27 cellular contexts compared by ENCODE assay signal in genomic region chr11:30758946-30759501, GRCh38.
A peak's percentile ranks its signal among the peaks of the same experiment; 100 is the strongest.
DNase-seq lines count a peak whose midpoint lies in the region; ATAC-seq, FAIRE-seq and TF ChIP-seq lines count a peak whose summit lies in the region.
"Had no signal": no experiment of that assay in that cellular context is flagged by ENCODE, and none has a peak within 500 bp of the region (broad histone marks: within the 10 kb centered on the region; RNA-seq: fewer than 3 reads in every experiment).

No MANE protein-coding gene starts in this region.

- no peaks in the 10 kb centered on the region for H3K27me3 Mint-ChIP-seq in glutamatergic neuron (ENCODE audit: unreplicated experiment)
- H3K27me3 Mint-ChIP-seq: B cell had no signal

- no peak overlapping the region for H3K27ac ChIP-seq in endothelial cell of umbilical vein (ENCODE audit: insufficient read depth, low read depth, low read length)
- no peak overlapping the region for H3K27ac ChIP-seq in neural cell (ENCODE audit: low read length)
- H3K27ac ChIP-seq in uterus: peak overlapping the region; percentile 37 to 47
- H3K27ac ChIP-seq: C4-2B, PC-9, SJCRH30 had no signal

- H3K9me3 Mint-ChIP-seq in glutamatergic neuron (ENCODE audit: unreplicated experiment): no peaks in the 10 kb centered on the region

- no TSS peak for BruUV-seq in endothelial cell of umbilical vein (replicated peaks; lab: Mats Ljungman, UMichigan)

- H2AFZ ChIP-seq in endothelial cell of umbilical vein (ENCODE audit: low read depth, low read length) (no peak overlapping the region), neural cell (ENCODE audit: low read depth, low read length) (no peak overlapping the region)
- H2AFZ ChIP-seq: PC-9 had no signal

- H3K9me3 ChIP-seq in endothelial cell of umbilical vein (replicated peaks; ENCODE audit: control insufficient read depth, insufficient read depth, low read length) (no peaks in the 10 kb centered on the region), neural cell (ENCODE audit: low read length) (peaks cover 4% of the 10 kb centered on the region), uterus (peaks cover 0 to 11% of the 10 kb centered on the region in 2 donors)
- H3K9me3 ChIP-seq: SJCRH30 had no signal

- FAIRE-seq in endothelial cell of umbilical vein (lab: Jason Lieb, UNC): no peak
- FAIRE-seq: GM12891, HTR-8/SVneo had no signal

- POLR2A ChIA-PET in endothelial cell of umbilical vein (lab: Charles Lee): no interaction called here

- H4K20me1 ChIP-seq in endothelial cell of umbilical vein (replicated peaks; ENCODE audit: control insufficient read depth, extremely low read depth, insufficient read depth, low read length) (no peaks in the 10 kb centered on the region), neural cell (ENCODE audit: insufficient read depth) (no peaks in the 10 kb centered on the region)

- no peaks in the 10 kb centered on the region for H3K9me1 ChIP-seq in endothelial cell of umbilical vein (replicated peaks; ENCODE audit: control insufficient read depth, extremely low read depth, insufficient read depth, low read length)

- ATAC-seq in GM19035 (IDR thresholded peaks at IDR 0.05; ENCODE audit: unreplicated experiment) (no peak), HG02588 (IDR thresholded peaks at IDR 0.05; ENCODE audit: unreplicated experiment) (no peak)
- ATAC-seq: CD8-positive, alpha-beta T cell; Right ventricle myocardium inferior; SK-N-SH treated with all-trans-retinoic acid at 6 μM for 48 hours had no signal

- no peaks in the 10 kb centered on the region for H3K27me3 ChIP-seq in endothelial cell of umbilical vein (ENCODE audit: control insufficient read depth in 2 of 2, insufficient read depth in 2 of 2, low read length in 2 of 2)
- H3K27me3 ChIP-seq in neural cell (ENCODE audit: insufficient read depth, low read depth, low read length): no peaks in the 10 kb centered on the region
- H3K27me3 ChIP-seq in uterus: no peaks in the 10 kb centered on the region
- H3K27me3 ChIP-seq: SJCRH30 had no signal

- H3K79me2 ChIP-seq in endothelial cell of umbilical vein (ENCODE audit: control insufficient read depth, insufficient read depth, low read length) (no peaks in the 10 kb centered on the region), neural cell (replicated peaks; ENCODE audit: insufficient read depth, low read length) (no peaks in the 10 kb centered on the region)

- DNase-seq in NCI-H69 (lab: John Stamatoyannopoulos, UW): peak; percentile 48
- DNase-seq in endothelial cell of umbilical vein (ENCODE audit: low read depth, low spot score): peak; percentile 7
- DNase-seq in uterus: peak; percentile 35 to 50
- DNase-seq in glutamatergic neuron: no peak
- DNase-seq: CD8-positive, alpha-beta T cell; DMS 273 treated with DMSO at 0.1 percent for 48 hours; DMS79 treated with DMSO at 0.1 percent for 48 hours; GF-D8; H7; KBM-7; MV-4-11; NCI-H1105; NCI-H1436 treated with DMSO at 0.1 percent for 48 hours; NCI-H1930; NCI-H2107; NCI-H774; PC-9; SJCRH30 had no signal

- no peak overlapping the region for H3K9ac ChIP-seq in endothelial cell of umbilical vein (replicated peaks; ENCODE audit: extremely low read depth, insufficient read depth, low read length)
- no peak overlapping the region for H3K9ac ChIP-seq in neural cell (ENCODE audit: low read length)

- CTCF ChIA-PET in endothelial cell of umbilical vein (lab: Charles Lee): no interaction called here

- no peak overlapping the region for H3K4me2 ChIP-seq in endothelial cell of umbilical vein (ENCODE audit: insufficient read depth, low read length)
- peak overlapping the region; percentile 11 for H3K4me2 ChIP-seq in neural cell (ENCODE audit: low read length)
- H3K4me2 ChIP-seq: PC-9 had no signal

- H3K4me1 ChIP-seq in endothelial cell of umbilical vein (ENCODE audit: control insufficient read depth, extremely low read depth, insufficient read depth, low read length): peaks cover 9% of the 10 kb centered on the region
- no peaks in the 10 kb centered on the region for H3K4me1 ChIP-seq in uterus
- H3K4me1 ChIP-seq: SJCRH30 had no signal

- dilution Hi-C loops in endothelial cell of umbilical vein (cut with MboI; ENCODE audit: extremely low pct_ligation_motif_present, low sequenced_read_pairs): no loop called here

- no peak for TF ChIP-seq RAD21 in neural cell (conservative IDR thresholded peaks at IDR 0.05)

- no peaks in the 10 kb centered on the region for H3K4me1 Mint-ChIP-seq in glutamatergic neuron (ENCODE audit: low read depth, unreplicated experiment)
- H3K4me1 Mint-ChIP-seq: B cell had no signal

- no peaks in the 10 kb centered on the region for H3K9me2 ChIP-seq in neural cell (ENCODE audit: insufficient read depth, low read length)

- H3K4me3 ChIP-seq in endothelial cell of umbilical vein (replicated peaks in 1 of 3; ENCODE audit: insufficient read depth in 1 of 3, low read depth in 1 of 3, low read length in 3 of 3) (no peak overlapping the region), neural cell (ENCODE audit: low read length) (no peak overlapping the region), uterus (no peak overlapping the region)
- H3K4me3 ChIP-seq: PC-9, SJCRH30 had no signal

- no peak overlapping the region for H3K4me3 Mint-ChIP-seq in glutamatergic neuron (ENCODE audit: unreplicated experiment)
- H3K4me3 Mint-ChIP-seq: B cell; CD8-positive, alpha-beta T cell had no signal

- peak; percentile 66 for TF ChIP-seq EP300 in neural cell (conservative IDR thresholded peaks at IDR 0.05; ENCODE audit: poor library complexity, severe bottlenecking)

- intact Hi-C loops in endothelial cell of umbilical vein (cut with micrococcal nuclease): loop anchor here (2.0 to 10.0 kb wide), 3 partner anchors 30 to 434 kb away; partner anchors contain the start of gene ARL14EP
- intact Hi-C loops in uterus (cut with DNase I; ENCODE audit: low total_unique reads): no loop called here

- no peak for TF ChIP-seq CTCF in endothelial cell of umbilical vein (IDR thresholded peaks at IDR 0.05; ENCODE audit: extremely low read depth in 1 of 2, insufficient read depth in 1 of 2, low read depth in 1 of 2, low read length in 2 of 2)
- no peak for TF ChIP-seq CTCF in neural cell (IDR thresholded peaks at IDR 0.05; ENCODE audit: poor library complexity, severe bottlenecking)
- no peak for TF ChIP-seq CTCF in uterus (IDR thresholded peaks at IDR 0.05)
- no peak for TF ChIP-seq CTCF in glutamatergic neuron (IDR thresholded peaks at IDR 0.05; ENCODE audit: partially characterized antibody, unreplicated experiment)

- H3K36me3 Mint-ChIP-seq in glutamatergic neuron (ENCODE audit: unreplicated experiment): peaks cover 4% of the 10 kb centered on the region
- H3K36me3 Mint-ChIP-seq: CD8-positive, alpha-beta T cell had no signal

- TF ChIP-seq POLR2A in endothelial cell of umbilical vein (IDR thresholded peaks at IDR 0.05; ENCODE audit: low read depth, low read length): no peak
- TF ChIP-seq POLR2A in uterus (IDR thresholded peaks at IDR 0.05): no peak

- H3F3A ChIP-seq in neural cell (ENCODE audit: insufficient read depth, low read length, poor library complexity, severe bottlenecking): no peaks in the 10 kb centered on the region

- H3K27ac Mint-ChIP-seq in glutamatergic neuron (ENCODE audit: unreplicated experiment): no peak overlapping the region
- H3K27ac Mint-ChIP-seq: B cell; CD8-positive, alpha-beta T cell had no signal

- H3K36me3 ChIP-seq in endothelial cell of umbilical vein (ENCODE audit: control insufficient read depth in 2 of 2, extremely low read depth in 1 of 2, insufficient read depth in 2 of 2, low read length in 2 of 2) (no peaks in the 10 kb centered on the region), neural cell (ENCODE audit: insufficient read depth, low read length) (no peaks in the 10 kb centered on the region), uterus (no peaks in the 10 kb centered on the region)
- H3K36me3 ChIP-seq: SJCRH30 had no signal

TF ChIP-seq in endothelial cell of umbilical vein, 7 proteins besides CTCF, POLR2A, EP300 and RAD21:
- no peak for TF ChIP-seq EZH2 (IDR thresholded peaks at IDR 0.05; ENCODE audit: borderline replicate concordance, low read depth, low read length, severe bottlenecking)
- no peak for TF ChIP-seq GATA2 (IDR thresholded peaks at IDR 0.05; ENCODE audit: insufficient read depth, insufficient read length, low read depth, low read length)
- TF ChIP-seq FOS (IDR thresholded peaks at IDR 0.05; ENCODE audit: borderline replicate concordance, insufficient read depth, low read length): no peak
- TF ChIP-seq JUN (IDR thresholded peaks at IDR 0.05; ENCODE audit: borderline replicate concordance, insufficient read depth, insufficient read length, low read depth): no peak
- no peak for TF ChIP-seq POLR2AphosphoS5 (IDR thresholded peaks at IDR 0.05; ENCODE audit: insufficient read depth, low read depth, low read length)
- TF ChIP-seq MAX (IDR thresholded peaks at IDR 0.05; ENCODE audit: insufficient read depth, insufficient read length): no peak
- TF ChIP-seq MYC (IDR thresholded peaks at IDR 0.05; ENCODE audit: low read depth, low read length): no peak

TF ChIP-seq in neural cell, 6 proteins besides CTCF, POLR2A, EP300 and RAD21:
- TF ChIP-seq POLR2AphosphoS5 (IDR thresholded peaks at IDR 0.05): peak; percentile 79
- no peak for TF ChIP-seq TAF1 (IDR thresholded peaks at IDR 0.05; ENCODE audit: low read depth)
- no peak for TF ChIP-seq MXI1 (conservative IDR thresholded peaks at IDR 0.05; ENCODE audit: poor library complexity, severe bottlenecking)
- peak; percentile 26 for TF ChIP-seq REST (IDR thresholded peaks at IDR 0.05; ENCODE audit: borderline replicate concordance)

Comparison
In these comparisons a context has a peak if more than half of its experiments do, and no peak if none do; other contexts are left out.
1. H3K27ac ChIP-seq: peak in uterus (2 of 2); none in endothelial cell of umbilical vein (single experiment) and neural cell (single experiment).